In genomic region chr12:89350260-89350659, GRCh38 we compare ENCODE assay signal across 8 cellular contexts. TPM values are rescaled to one million over a fixed set of nuclear protein-coding genes. Genes with fewer than 3 reads are reported as not detected.
DNase-seq lines count a peak whose midpoint lies in the region; ATAC-seq and TF ChIP-seq lines count a peak whose summit lies in the region.

No MANE protein-coding gene starts in this region.

- peak overlapping the region; percentile 97 for H3K4me3 Mint-ChIP-seq in WTC11

- TF ChIP-seq EP300 in gastroesophageal sphincter (IDR thresholded peaks at IDR 0.05), result no peak

- POLR2A ChIA-PET in HEK293 (lab: Yijun Ruan, JAX) (no interaction called here), WTC11 (lab: Charles Lee) (interaction anchor here (1.2 to 4.4 kb wide), 2 partner anchors 14 to 101 kb away, joined by 4 to 83 read pairs; no protein-coding TSS in a partner anchor)

- H3K27ac ChIP-seq in HEK293 (ENCODE audit: extremely low read depth, low read depth, low read length) (peak overlapping the region; percentile 95; the same call in 1 of the 2 replicates), gastroesophageal sphincter (peak overlapping the region; percentile 74 to 99 (median 99))

- TF ChIP-seq POLR2A in gastroesophageal sphincter (IDR thresholded peaks at IDR 0.05), result no peak

- peaks cover 15% of the 10 kb centered on the region for H3K27me3 Mint-ChIP-seq in WTC11 (ENCODE audit: low read depth)

- 9 to 43% methylated on average over 7 to 8 of the region's 8 CpGs for WGBS in gastroesophageal sphincter (ENCODE audit: low coverage in 1 of 2), 2 donors

- TF ChIP-seq CTCF in HEK293 (tag by site-specific recombination; IDR thresholded peaks at IDR 0.05) (no peak), WTC11 (IDR thresholded peaks at IDR 0.05) (no peak), gastroesophageal sphincter (IDR thresholded peaks at IDR 0.05) (no peak)

- DNase-seq in WTC11 (ENCODE audit: low spot score) (no peak), skeletal muscle cell (ENCODE audit: low read depth) (no peak), posterior vena cava (ENCODE audit: low spot score) (no peak), OCI-M2 (lab: John Stamatoyannopoulos, UW; ENCODE audit: unreplicated experiment) (no peak), HuH-7 (ENCODE audit: low spot score) (no peak), midbrain (lab: John Stamatoyannopoulos, UW) (no peak)

- peaks cover 34% of the 10 kb centered on the region for H3K4me1 ChIP-seq in HEK293 (ENCODE audit: control insufficient read depth, insufficient read depth, low read length)
- peaks cover 3 to 61% (median 14%) of the 10 kb centered on the region in 3 donors for H3K4me1 ChIP-seq in gastroesophageal sphincter

- H3K4me1 Mint-ChIP-seq in WTC11, result peaks cover 51% of the 10 kb centered on the region

- CTCF ChIA-PET in HEK293 (lab: Yijun Ruan, JAX) (interaction anchor here (0.8 to 3.3 kb wide), 4 partner anchors 24 to 179 kb away, joined by 3 to 15 read pairs (median 3); no protein-coding TSS in a partner anchor), WTC11 (lab: Charles Lee) (no interaction called here)

- H3K36me3 Mint-ChIP-seq in WTC11, result peaks cover 44% of the 10 kb centered on the region

- H3K9me3 ChIP-seq in HEK293 (ENCODE audit: control insufficient read depth, insufficient read depth, low read depth, low read length) (no peaks in the 10 kb centered on the region), gastroesophageal sphincter (no peaks in the 10 kb centered on the region)

- H3K27ac Mint-ChIP-seq in WTC11, result peak overlapping the region; percentile 98

- H3K9me3 Mint-ChIP-seq in WTC11, result no peaks in the 10 kb centered on the region

- H3K36me3 ChIP-seq in HEK293 (ENCODE audit: control insufficient read depth in 2 of 2, insufficient read depth in 1 of 2, low read length in 2 of 2) (peaks cover 0 to 20% of the 10 kb centered on the region in 2 experiments; a peak in 2 of 3 replicates), gastroesophageal sphincter (peaks cover 0 to 18% of the 10 kb centered on the region in 2 donors)

- no peaks in the 10 kb centered on the region for H3K27me3 ChIP-seq in gastroesophageal sphincter

- peak overlapping the region; percentile 67 for H3K4me3 ChIP-seq in HEK293 (ENCODE audit: low read depth, low read length)
- H3K4me3 ChIP-seq in gastroesophageal sphincter, result peak overlapping the region; percentile 82 to 86
- H3K4me3 ChIP-seq in skeletal muscle cell (ENCODE audit: low read depth, low read length), result peak overlapping the region; percentile 87

- intact Hi-C loops in posterior vena cava (cut with DNase I), result loop anchor here (5.0 to 10.0 kb wide), 4 partner anchors 102 to 188 kb away; partner anchors contain the start of gene GALNT4 (in 1 of the 2)

- ATAC-seq in WTC11 (no peak), gastroesophageal sphincter (no peak)

TF ChIP-seq in HEK293, 187 proteins besides CTCF, POLR2A, EP300 and RAD21:
- TF ChIP-seq ZNF350 (tag by site-specific recombination; IDR thresholded peaks at IDR 0.05), result no peak
- TF ChIP-seq ZNF792 (tag by site-specific recombination; IDR thresholded peaks at IDR 0.05), result no peak
- TF ChIP-seq ZNF324 (tag by site-specific recombination; IDR thresholded peaks at IDR 0.05), result no peak
- no peak for TF ChIP-seq BCL6B (tag by site-specific recombination; IDR thresholded peaks at IDR 0.05)

TF ChIP-seq in WTC11, 78 proteins besides CTCF, POLR2A, EP300 and RAD21 (continues in another document):
- no peak for TF ChIP-seq NR3C1 (CRISPR knock-in tag; conservative IDR thresholded peaks at IDR 0.05; ENCODE audit: low read depth)
- no peak for TF ChIP-seq MXD4 (CRISPR knock-in tag; IDR thresholded peaks at IDR 0.05; ENCODE audit: borderline replicate concordance)
- TF ChIP-seq E2F5 (CRISPR knock-in tag; IDR thresholded peaks at IDR 0.05), result no peak
- no peak for TF ChIP-seq NR2C2 (CRISPR knock-in tag; IDR thresholded peaks at IDR 0.05)
- no peak for TF ChIP-seq E2F1 (CRISPR knock-in tag; IDR thresholded peaks at IDR 0.05)
- no peak for TF ChIP-seq USF1 (CRISPR knock-in tag; IDR thresholded peaks at IDR 0.05)
- no peak for TF ChIP-seq MLX (CRISPR knock-in tag; IDR thresholded peaks at IDR 0.05)
- TF ChIP-seq USF2 (CRISPR knock-in tag; IDR thresholded peaks at IDR 0.05), result no peak
- no peak; the same call in 1 of the 2 replicates for TF ChIP-seq ETV6 (CRISPR knock-in tag; IDR thresholded peaks at IDR 0.05)
- no peak for TF ChIP-seq PREB (CRISPR knock-in tag; IDR thresholded peaks at IDR 0.05; ENCODE audit: borderline replicate concordance)
- TF ChIP-seq OVOL2 (CRISPR knock-in tag; IDR thresholded peaks at IDR 0.05; ENCODE audit: borderline replicate concordance), result no peak
- no peak for TF ChIP-seq MAX (CRISPR knock-in tag; IDR thresholded peaks at IDR 0.05)

RNA-seq across cellular contexts. Expression of gene DUSP6, which starts 2.0 kb away (rescaled TPM):
- 136 to 245 TPM (median 141 TPM) in 3 replicates for total RNA-seq in WTC11 (2021)
- total RNA-seq in gastroesophageal sphincter, result 10 to 100 TPM; 52.8 to 73.8 (median 58.5) TPM
- 10 to 100 TPM; 42.2 to 49.6 TPM for total RNA-seq in posterior vena cava
